Comparison of ENCODE assay signal across 10 cellular contexts in the genomic region with DNA sequence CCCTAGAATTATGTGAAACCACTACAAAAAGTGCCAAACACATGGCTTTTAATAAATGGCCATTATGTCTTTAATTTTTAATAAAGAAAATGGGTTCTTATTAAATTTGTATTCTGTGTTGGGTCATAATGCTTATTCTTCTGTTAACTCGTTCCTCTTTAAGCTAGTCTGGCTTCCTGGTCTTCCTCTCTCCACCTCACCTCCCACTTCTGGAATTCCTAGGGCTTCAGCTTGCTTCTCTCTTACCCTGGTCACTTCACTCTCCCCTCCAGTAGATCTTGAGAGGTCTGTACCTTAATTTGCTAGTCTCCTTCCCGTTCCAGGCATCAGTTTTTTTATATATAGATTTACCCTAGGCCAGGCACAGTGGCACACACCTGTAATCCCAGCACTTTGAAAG.
A peak's percentile ranks its signal among the peaks of the same experiment; 100 is the strongest.
DNase-seq lines count a peak whose midpoint lies in the region; ATAC-seq and TF ChIP-seq lines count a peak whose summit lies in the region.
"Had no signal": no experiment of that assay in that cellular context is flagged by ENCODE, and none has a peak within 500 bp of the region (broad histone marks: within the 10 kb centered on the region; RNA-seq: fewer than 3 reads in every experiment).

No MANE protein-coding gene starts in this region.

- H3K4me1 Mint-ChIP-seq in activated CD8-positive, alpha-beta memory T cell treated with anti-CD3 and anti-CD28 coated beads, Interleukin-2, amount 10 ng/mL, durations not matched to agents 7 days and 5 days: peaks cover 38% of the 10 kb centered on the region
- peaks cover 30% of the 10 kb centered on the region for H3K4me1 Mint-ChIP-seq in T-helper 17 cell
- peaks cover 35 to 55% of the 10 kb centered on the region in 2 donors for H3K4me1 Mint-ChIP-seq in stimulated activated naive B cell treated with anti-CD40 and anti-IgM and Interleukin-4, amounts not matched to agents 10 μg/mL and 1 μg/mL and 100 μg/mL, for 72 hours

- TF ChIP-seq CTCF in fibroblast of the aortic adventitia (IDR thresholded peaks at IDR 0.05; ENCODE audit: insufficient read depth, low read length) (no peak), thyroid gland (IDR thresholded peaks at IDR 0.05) (no peak)

- no peaks in the 10 kb centered on the region for H3K27me3 Mint-ChIP-seq in activated CD8-positive, alpha-beta memory T cell treated with anti-CD3 and anti-CD28 coated beads, Interleukin-2, amount 10 ng/mL, durations not matched to agents 7 days and 5 days
- H3K27me3 Mint-ChIP-seq in T-helper 17 cell: no peaks in the 10 kb centered on the region
- H3K27me3 Mint-ChIP-seq in stimulated activated naive B cell treated with anti-CD40 and anti-IgM and Interleukin-4, amounts not matched to agents 10 μg/mL and 1 μg/mL and 100 μg/mL, for 72 hours: no peaks in the 10 kb centered on the region

- H3K4me3 Mint-ChIP-seq in activated CD8-positive, alpha-beta memory T cell treated with anti-CD3 and anti-CD28 coated beads, Interleukin-2, amount 10 ng/mL, durations not matched to agents 7 days and 5 days: peak overlapping the region; percentile 76
- peak overlapping the region; percentile 96 for H3K4me3 Mint-ChIP-seq in T-helper 17 cell
- H3K4me3 Mint-ChIP-seq in stimulated activated naive B cell treated with anti-CD40 and anti-IgM and Interleukin-4, amounts not matched to agents 10 μg/mL and 1 μg/mL and 100 μg/mL, for 72 hours: peak overlapping the region; percentile 81 to 96

- H3K9me3 Mint-ChIP-seq in activated CD8-positive, alpha-beta memory T cell treated with anti-CD3 and anti-CD28 coated beads, Interleukin-2, amount 10 ng/mL, durations not matched to agents 7 days and 5 days (ENCODE audit: low read depth): no peaks in the 10 kb centered on the region
- no peaks in the 10 kb centered on the region for H3K9me3 Mint-ChIP-seq in stimulated activated naive B cell treated with anti-CD40 and anti-IgM and Interleukin-4, amounts not matched to agents 10 μg/mL and 1 μg/mL and 100 μg/mL, for 72 hours

- no peak overlapping the region for H3K27ac ChIP-seq in thyroid gland

- no peak for ATAC-seq in activated CD8-positive, alpha-beta memory T cell treated with anti-CD3 and anti-CD28 coated beads, Interleukin-2, amount 10 ng/mL, durations not matched to agents 7 days and 5 days
- ATAC-seq in T-helper 17 cell (no peak), HG02763 (IDR thresholded peaks at IDR 0.05; ENCODE audit: unreplicated experiment) (no peak)
- no peak for ATAC-seq in stimulated activated naive B cell treated with anti-CD40 and anti-IgM and Interleukin-4, amounts not matched to agents 10 μg/mL and 1 μg/mL and 100 μg/mL, for 72 hours (replicated peaks)

- intact Hi-C loops in thyroid gland (cut with DNase I): no loop called here

- no peak for TF ChIP-seq POLR2A in thyroid gland (IDR thresholded peaks at IDR 0.05)

- no peaks in the 10 kb centered on the region for H3K36me3 ChIP-seq in thyroid gland

- H3K4me1 ChIP-seq in thyroid gland: peaks cover 10 to 21% of the 10 kb centered on the region in 2 donors

- H3K9me3 ChIP-seq in T-helper 17 cell (ENCODE audit: control insufficient read depth, low read length, poor library complexity, severe bottlenecking) (no peaks in the 10 kb centered on the region), thyroid gland (no peaks in the 10 kb centered on the region)

- CTCF ChIA-PET in activated CD8-positive, alpha-beta memory T cell treated with anti-CD3 and anti-CD28 coated beads, Interleukin-2, amount 10 ng/mL, durations not matched to agents 7 days and 5 days (lab: Charles Lee): interaction anchor here (1.7 to 20.2 kb wide), 3 partner anchors 11 to 400 kb away, joined by 5 to 316 read pairs (median 40); a partner anchor contains a TSS

- peaks cover 6% of the 10 kb centered on the region for H3K36me3 Mint-ChIP-seq in activated CD8-positive, alpha-beta memory T cell treated with anti-CD3 and anti-CD28 coated beads, Interleukin-2, amount 10 ng/mL, durations not matched to agents 7 days and 5 days
- no peaks in the 10 kb centered on the region for H3K36me3 Mint-ChIP-seq in T-helper 17 cell (ENCODE audit: low read depth)
- H3K36me3 Mint-ChIP-seq in stimulated activated naive B cell treated with anti-CD40 and anti-IgM and Interleukin-4, amounts not matched to agents 10 μg/mL and 1 μg/mL and 100 μg/mL, for 72 hours: peaks cover 13 to 23% of the 10 kb centered on the region in 2 donors

- H3K27ac Mint-ChIP-seq in activated CD8-positive, alpha-beta memory T cell treated with anti-CD3 and anti-CD28 coated beads, Interleukin-2, amount 10 ng/mL, durations not matched to agents 7 days and 5 days: peak overlapping the region; percentile 46
- H3K27ac Mint-ChIP-seq in T-helper 17 cell: peak overlapping the region; percentile 97
- H3K27ac Mint-ChIP-seq in stimulated activated naive B cell treated with anti-CD40 and anti-IgM and Interleukin-4, amounts not matched to agents 10 μg/mL and 1 μg/mL and 100 μg/mL, for 72 hours: peak overlapping the region; percentile 86

- WGBS in thyroid gland, 2 donors: 43 to 44% methylated on average over 2 of the region's 2 CpGs

- H3K27me3 ChIP-seq in thyroid gland: no peaks in the 10 kb centered on the region

- DNase-seq in activated CD8-positive, alpha-beta memory T cell treated with anti-CD3 and anti-CD28 coated beads, Interleukin-2, amount 10 ng/mL, durations not matched to agents 7 days and 5 days: no peak
- no peak for DNase-seq in activated CD8-positive, alpha-beta memory T cell treated with anti-CD3 and anti-CD28 coated beads, Interleukin-2, amount 50 U/mL, for 48 hours
- DNase-seq in T-helper 17 cell (no peak), fibroblast of the aortic adventitia (ENCODE audit: low read depth) (no peak), thyroid gland (no peak)
- no peak for DNase-seq in stimulated activated naive B cell treated with anti-CD40 and anti-IgM and Interleukin-4, amounts not matched to agents 10 μg/mL and 1 μg/mL and 100 μg/mL, for 72 hours
- DNase-seq in stimulated activated CD4-positive, alpha-beta T cell treated with anti-CD3 and anti-CD28 coated beads, Interleukin-2, amount 100 ng/mL, for 24 hours: no peak
- DNase-seq: activated CD4-positive, alpha-beta T cell treated with anti-CD3 and anti-CD28 coated beads for 1 hour; retina had no signal

- peak overlapping the region; percentile 76 for H3K4me3 ChIP-seq in fibroblast of the aortic adventitia (ENCODE audit: low read depth, low read length)
- H3K4me3 ChIP-seq in thyroid gland (replicated peaks in 1 of 3): no peak overlapping the region

Comparison
In these comparisons a context has a peak if more than half of its experiments do, and no peak if none do; other contexts are left out.
1. H3K27ac Mint-ChIP-seq: peak in every context shown above with its lines; median percentile 97 in T-helper 17 cell; 86 in stimulated activated naive B cell treated with anti-CD40 and anti-IgM and Interleukin-4, amounts not matched to agents 10 μg/mL and 1 μg/mL and 100 μg/mL, for 72 hours; 46 in activated CD8-positive, alpha-beta memory T cell treated with anti-CD3 and anti-CD28 coated beads, Interleukin-2, amount 10 ng/mL, durations not matched to agents 7 days and 5 days.